In genomic region chr15:42737529-42738328, GRCh38 we compare ENCODE assay signal across 8 cellular contexts. TPM values are rescaled to one million over a fixed set of nuclear protein-coding genes. Genes with fewer than 3 reads are reported as not detected.
A peak's percentile ranks its signal among the peaks of the same experiment; 100 is the strongest.
DNase-seq lines count a peak whose midpoint lies in the region; ATAC-seq, FAIRE-seq and TF ChIP-seq lines count a peak whose summit lies in the region.

No MANE protein-coding gene starts in this region.

- H3K4me3 ChIP-seq in HUES6 (ENCODE audit: low read depth, low read length) (peak overlapping the region; percentile 93), astrocyte (ENCODE audit: insufficient read depth, low read depth, low read length) (peak overlapping the region; percentile 83), right lobe of liver (peak overlapping the region; percentile 89 to 99 (median 91)), uterus (peak overlapping the region; percentile 37 to 65)

- TF ChIP-seq CTCF in C4-2B (conservative IDR thresholded peaks at IDR 0.05) (peak; percentile 71), astrocyte (IDR thresholded peaks at IDR 0.05; ENCODE audit: insufficient read depth, low read depth, low read length) (no peak), right lobe of liver (IDR thresholded peaks at IDR 0.05) (no peak), uterus (IDR thresholded peaks at IDR 0.05) (no peak)

- peak overlapping the region; percentile 26 for H3K27ac Mint-ChIP-seq in astrocyte (ENCODE audit: unreplicated experiment)

- no peaks in the 10 kb centered on the region for H3K27me3 Mint-ChIP-seq in astrocyte (ENCODE audit: low read depth, unreplicated experiment)

- in situ Hi-C loops in ACHN (cut with HindIII; ENCODE audit: low pct_ligation_motif_present, low pct_unique_long_range_greater_than_20kb, low sequenced_read_pairs), result no loop called here

- peaks cover 25% of the 10 kb centered on the region for H3K36me3 ChIP-seq in HUES6 (ENCODE audit: control insufficient read depth, insufficient read depth, low read length)
- peaks cover 3% of the 10 kb centered on the region for H3K36me3 ChIP-seq in astrocyte (ENCODE audit: insufficient read depth, low read length)
- H3K36me3 ChIP-seq in right lobe of liver, result peaks cover 0 to 21% (median 5%) of the 10 kb centered on the region in 4 donors
- H3K36me3 ChIP-seq in uterus, result no peaks in the 10 kb centered on the region

- H3K4me1 ChIP-seq in HUES6 (ENCODE audit: control insufficient read depth, insufficient read depth, low read length) (peaks cover 5% of the 10 kb centered on the region; the same call in 1 of the 2 replicates), astrocyte (ENCODE audit: insufficient read depth, low read length) (peaks cover 10% of the 10 kb centered on the region), right lobe of liver (peaks cover 0 to 14% (median 2%) of the 10 kb centered on the region in 4 donors), uterus (peaks cover 0 to 4% of the 10 kb centered on the region in 2 donors)

- H3K9me3 ChIP-seq in HUES6 (ENCODE audit: control insufficient read depth, insufficient read depth, low read depth, low read length) (no peaks in the 10 kb centered on the region), astrocyte (ENCODE audit: insufficient read depth, low read depth, low read length) (no peaks in the 10 kb centered on the region), right lobe of liver (no peaks in the 10 kb centered on the region), uterus (no peaks in the 10 kb centered on the region)

- H3K27me3 ChIP-seq in HUES6 (ENCODE audit: control insufficient read depth, insufficient read depth, low read length) (no peaks in the 10 kb centered on the region), astrocyte (ENCODE audit: insufficient read depth, low read length) (no peaks in the 10 kb centered on the region), right lobe of liver (no peaks in the 10 kb centered on the region), uterus (no peaks in the 10 kb centered on the region)

- intact Hi-C loops in right lobe of liver (cut with DNase I) (no loop called here), uterus (cut with DNase I; ENCODE audit: low total_unique reads) (loop anchor here (10.0 kb wide), 1 partner anchor 187 kb away; the partner anchor contains the start of gene TTBK2)

- H2AFZ ChIP-seq in astrocyte (ENCODE audit: low read depth, low read length), result peak overlapping the region; percentile 93

- no peaks in the 10 kb centered on the region for H3K9me3 Mint-ChIP-seq in astrocyte (ENCODE audit: unreplicated experiment)

- DNase-seq in astrocyte (ENCODE audit: low read depth), result no peak
- DNase-seq in right lobe of liver, result no peak
- DNase-seq in uterus, result no peak
- DNase-seq in ACHN, result no peak

- ATAC-seq in right lobe of liver (peak in 2 of 4 donors; percentile 2 to 8), GM18519 (IDR thresholded peaks at IDR 0.05; ENCODE audit: low FRiP score, unreplicated experiment) (no peak), GM18868 (IDR thresholded peaks at IDR 0.05; ENCODE audit: unreplicated experiment) (no peak)

- 71% methylated on average over 17 of the region's 21 CpGs for WGBS in right lobe of liver (ENCODE audit: insufficient coverage, low coverage, low lambda C conversion rate, missing lambda C conversion rate)

- peak overlapping the region; percentile 94 for H3K4me2 ChIP-seq in astrocyte (ENCODE audit: low read length)

- H3K79me2 ChIP-seq in astrocyte (ENCODE audit: insufficient read depth, low read length), result peaks cover 15% of the 10 kb centered on the region

- peaks cover 3% of the 10 kb centered on the region for H3K36me3 Mint-ChIP-seq in astrocyte (ENCODE audit: low read depth, unreplicated experiment)

- FAIRE-seq in astrocyte (lab: Jason Lieb, UNC), result no peak

- H3K9ac ChIP-seq in HUES6 (ENCODE audit: low read length) (peak overlapping the region; percentile 80), astrocyte (ENCODE audit: low read length) (peak overlapping the region; percentile 90)

- H4K20me1 ChIP-seq in astrocyte (ENCODE audit: insufficient read depth, low read length), result peaks cover 22% of the 10 kb centered on the region

- peak overlapping the region; percentile 82 for H3K4me3 Mint-ChIP-seq in astrocyte (ENCODE audit: unreplicated experiment)

- TF ChIP-seq POLR2A in right lobe of liver (IDR thresholded peaks at IDR 0.05), result no peak
- TF ChIP-seq POLR2A in uterus (IDR thresholded peaks at IDR 0.05), result no peak

- peak overlapping the region; percentile 82 for H3K27ac ChIP-seq in C4-2B
- peak overlapping the region; percentile 62; the same call in 1 of the 2 replicates for H3K27ac ChIP-seq in HUES6 (ENCODE audit: low read depth, low read length)
- peak overlapping the region; percentile 76 for H3K27ac ChIP-seq in astrocyte (ENCODE audit: low read depth, low read length)
- H3K27ac ChIP-seq in right lobe of liver, result peak overlapping the region; percentile 62 to 81 (median 66)
- H3K27ac ChIP-seq in uterus, result peak overlapping the region; percentile 91 to 95

- no peaks in the 10 kb centered on the region for H3K4me1 Mint-ChIP-seq in astrocyte (ENCODE audit: low read depth, unreplicated experiment)

RNA-seq across cellular contexts. Expression of gene CDAN1, which starts 0.8 kb away (rescaled TPM):
- total RNA-seq in astrocyte, result 10.7 and 14.6 TPM in 2 replicates
- total RNA-seq in right lobe of liver, result 1 to 10 TPM; 5.0 to 8.2 (median 6.3) TPM
- 10 to 100 TPM; 11.3 to 31.2 (median 19.5) TPM for total RNA-seq in uterus
